ENCODE assay signal across 16 cellular contexts in the genomic region with DNA sequence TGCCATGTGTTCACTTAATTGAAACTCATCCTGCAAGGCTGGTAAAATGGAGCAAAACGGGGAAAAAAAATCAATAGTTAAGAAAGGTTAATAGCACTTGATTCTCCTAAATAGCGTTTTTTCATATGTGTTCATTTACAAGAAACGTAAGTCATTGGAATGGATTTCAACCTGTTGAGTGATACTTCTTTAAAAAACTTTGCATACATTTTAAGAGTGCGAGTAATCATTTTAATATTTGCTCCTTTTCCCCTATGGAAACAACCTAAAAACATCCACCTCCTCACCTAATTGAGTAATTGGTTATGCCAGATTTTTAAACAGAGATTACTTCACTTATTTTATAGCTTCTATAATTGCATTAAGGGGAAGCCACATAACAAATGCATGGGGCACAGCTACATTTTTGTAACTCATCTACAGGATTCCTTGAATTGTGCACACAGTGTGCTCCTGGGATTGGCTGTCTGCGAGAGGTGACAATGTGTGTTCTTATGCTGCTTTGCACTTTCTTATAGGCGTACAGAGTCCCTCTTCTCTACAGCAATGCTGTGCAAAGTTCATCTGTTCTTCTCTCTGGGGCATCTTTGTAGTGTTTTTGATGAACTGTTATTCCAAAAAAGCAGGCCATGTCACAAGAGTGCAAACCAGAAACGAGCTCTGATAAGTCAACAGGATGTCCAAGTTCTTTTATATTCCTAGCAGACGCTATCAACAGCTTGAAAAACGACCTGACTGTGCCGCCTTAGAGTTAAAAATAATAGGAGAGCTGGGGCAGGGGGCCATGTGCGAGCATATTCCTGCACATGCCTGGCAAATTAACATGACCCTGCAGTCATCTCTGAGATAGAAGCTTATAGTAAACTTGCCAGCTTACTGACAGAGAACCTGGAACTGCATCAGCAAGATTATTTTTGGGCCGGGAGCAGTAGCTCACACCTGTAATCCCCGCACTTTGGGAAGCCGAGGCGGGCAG.
DNase-seq lines count a peak whose midpoint lies in the region; ATAC-seq and TF ChIP-seq lines count a peak whose summit lies in the region.
"Had no signal": no experiment of that assay in that cellular context is flagged by ENCODE, and none has a peak within 500 bp of the region (broad histone marks: within the 10 kb centered on the region; RNA-seq: fewer than 3 reads in every experiment).

No MANE protein-coding gene starts in this region.

- CTCF ChIA-PET in SK-N-SH (lab: Yijun Ruan, JAX): interaction anchor here (0.9 to 3.4 kb wide), 8 partner anchors 11 to 247 kb away, joined by 3 to 14 read pairs (median 4); no protein-coding TSS in a partner anchor

- in situ Hi-C loops in ACHN (cut with HindIII; ENCODE audit: low pct_ligation_motif_present, low pct_unique_long_range_greater_than_20kb, low sequenced_read_pairs): no loop called here

- H3K4me2 ChIP-seq in SK-N-SH: no peak overlapping the region

- H3K36me3 Mint-ChIP-seq in glutamatergic neuron (ENCODE audit: unreplicated experiment): peaks cover 6% of the 10 kb centered on the region

- peaks cover 9% of the 10 kb centered on the region for H3K4me1 ChIP-seq in cardiac muscle cell (ENCODE audit: low read depth)
- no peaks in the 10 kb centered on the region for H3K4me1 ChIP-seq in liver (ENCODE audit: control insufficient read depth in 4 of 4, insufficient read depth in 4 of 4, low read length in 3 of 4)
- H3K4me1 ChIP-seq in SK-N-SH (ENCODE audit: control insufficient read depth in 1 of 2, insufficient read depth in 2 of 2, low read depth in 1 of 2, low read length in 1 of 2): peaks cover 0 to 4% of the 10 kb centered on the region in 2 experiments; a peak in 1 of 4 replicates
- H3K4me1 ChIP-seq: SJSA1 had no signal

- H3K27me3 ChIP-seq in cardiac muscle cell: no peaks in the 10 kb centered on the region
- H3K27me3 ChIP-seq in liver (ENCODE audit: control insufficient read depth in 4 of 4, insufficient read depth in 4 of 4, low read length in 3 of 4): no peaks in the 10 kb centered on the region
- peaks cover 17% of the 10 kb centered on the region; the same call in 1 of the 2 replicates for H3K27me3 ChIP-seq in SK-N-SH (ENCODE audit: insufficient read depth)
- H3K27me3 ChIP-seq: MG63, SJSA1 had no signal

- no peaks in the 10 kb centered on the region for H3K9me3 Mint-ChIP-seq in glutamatergic neuron (ENCODE audit: unreplicated experiment)

- H4K20me1 ChIP-seq in SK-N-SH (ENCODE audit: insufficient read depth): no peaks in the 10 kb centered on the region

- no peaks in the 10 kb centered on the region for H3F3A ChIP-seq in SK-N-SH (replicated peaks; ENCODE audit: insufficient read depth)

- H3K9ac ChIP-seq in liver (ENCODE audit: low read depth in 1 of 2, low read length in 2 of 2) (no peak overlapping the region), SK-N-SH (no peak overlapping the region)

- no peak overlapping the region for H3K27ac Mint-ChIP-seq in glutamatergic neuron (ENCODE audit: unreplicated experiment)

- H3K9me3 ChIP-seq in cardiac muscle cell (ENCODE audit: low read depth) (no peaks in the 10 kb centered on the region), liver (ENCODE audit: control insufficient read depth in 4 of 4, low read length in 3 of 4) (no peaks in the 10 kb centered on the region), SK-N-SH (no peaks in the 10 kb centered on the region)
- H3K9me3 ChIP-seq: SJSA1 had no signal

- POLR2A ChIA-PET in SK-N-SH (lab: Yijun Ruan, JAX): no interaction called here

- intact Hi-C loops in Right ventricle myocardium superior (cut with DNase I) (no loop called here), cardiac septum (cut with DNase I) (no loop called here)

- ATAC-seq in Right ventricle myocardium superior (ENCODE audit: poor library complexity): peak; percentile 70

- 79% methylated on average over 15 of the region's 15 CpGs for WGBS in liver
- WGBS in SK-N-SH (ENCODE audit: low lambda C conversion rate): 58% methylated on average over 15 of the region's 15 CpGs

- no peak for TF ChIP-seq CTCF in cardiac muscle cell (IDR thresholded peaks at IDR 0.05; ENCODE audit: low read depth, low read length)
- TF ChIP-seq CTCF in liver (IDR thresholded peaks at IDR 0.05; ENCODE audit: low read depth, low read length, missing input control): no peak
- no peak for TF ChIP-seq CTCF in glutamatergic neuron (IDR thresholded peaks at IDR 0.05; ENCODE audit: partially characterized antibody, unreplicated experiment)
- no peak for TF ChIP-seq CTCF in SK-N-SH (IDR thresholded peaks at IDR 0.05)

- peaks cover 2% of the 10 kb centered on the region for H3K4me1 Mint-ChIP-seq in glutamatergic neuron (ENCODE audit: low read depth, unreplicated experiment)

- H3K27me3 Mint-ChIP-seq in glutamatergic neuron (ENCODE audit: unreplicated experiment): no peaks in the 10 kb centered on the region

- no peaks in the 10 kb centered on the region for H3K9me2 ChIP-seq in SK-N-SH

- no peaks in the 10 kb centered on the region for H3K79me2 ChIP-seq in SK-N-SH (ENCODE audit: insufficient read depth)

- H3K4me3 Mint-ChIP-seq in glutamatergic neuron (ENCODE audit: unreplicated experiment): no peak overlapping the region

- no peak for DNase-seq in Right ventricle myocardium superior
- DNase-seq in cardiac septum (ENCODE audit: low spot score): no peak
- peak in 1 of 2 donors; percentile 17 for DNase-seq in cardiac muscle cell (ENCODE audit: low read depth in 1 of 2, low spot score in 1 of 2)
- no peak for DNase-seq in glutamatergic neuron
- DNase-seq in NCI-H2107 treated with DMSO at 0.1 percent for 48 hours (lab: John Stamatoyannopoulos, UW; ENCODE audit: unreplicated experiment): no peak
- no peak for DNase-seq in ACHN
- DNase-seq in SK-N-SH: no peak
- DNase-seq: DMS153, H7, MG63, NCI-H1092 treated with DMSO at 0.1 percent for 48 hours, NCI-H1694 treated with DMSO at 0.1 percent for 48 hours, NCI-H69 had no signal

- H3K36me3 ChIP-seq in cardiac muscle cell (no peaks in the 10 kb centered on the region), liver (ENCODE audit: control insufficient read depth in 4 of 4, insufficient read depth in 3 of 4, low read depth in 1 of 4, low read length in 3 of 4) (peaks cover 0 to 1% (median 0%) of the 10 kb centered on the region in 4 donors), SK-N-SH (replicated peaks in 1 of 2; ENCODE audit: control insufficient read depth in 1 of 2, insufficient read depth in 2 of 2, low read length in 1 of 2) (no peaks in the 10 kb centered on the region)
- H3K36me3 ChIP-seq: MG63, SJSA1 had no signal

- TF ChIP-seq RAD21 in liver (IDR thresholded peaks at IDR 0.05): no peak
- TF ChIP-seq RAD21 in SK-N-SH (IDR thresholded peaks at IDR 0.05; ENCODE audit: low read length): no peak

- no peak overlapping the region for H3K4me3 ChIP-seq in cardiac muscle cell
- no peak overlapping the region for H3K4me3 ChIP-seq in liver (ENCODE audit: low read depth in 1 of 3, low read length in 3 of 3)
- no peak overlapping the region for H3K4me3 ChIP-seq in SK-N-SH (ENCODE audit: low read depth in 2 of 2, low read length in 1 of 2)
- H3K4me3 ChIP-seq: MG63, SJSA1 had no signal

- no peak overlapping the region for H2AFZ ChIP-seq in SK-N-SH (ENCODE audit: low read depth)

- TF ChIP-seq EP300 in SK-N-SH (IDR thresholded peaks at IDR 0.05; ENCODE audit: borderline replicate concordance in 1 of 2, low read depth in 1 of 2, low read length in 1 of 2): no peak

- H3K27ac ChIP-seq in cardiac muscle cell (peak overlapping the region; percentile 40), liver (ENCODE audit: low read depth in 1 of 2, low read length in 2 of 2) (no peak overlapping the region), SK-N-SH (ENCODE audit: low read depth in 2 of 2, low read length in 1 of 2) (no peak overlapping the region)
- H3K27ac ChIP-seq: C4-2B, SJSA1 had no signal

TF ChIP-seq in liver, 16 proteins besides CTCF, POLR2A, EP300 and RAD21:
- TF ChIP-seq SP1 (IDR thresholded peaks at IDR 0.05): no peak
- peak; percentile 17 for TF ChIP-seq NR2F2 (IDR thresholded peaks at IDR 0.05)

TF ChIP-seq in SK-N-SH, 30 proteins besides CTCF, POLR2A, EP300 and RAD21:
- TF ChIP-seq ELF1 (IDR thresholded peaks at IDR 0.05) (no peak), TEAD4 (IDR thresholded peaks at IDR 0.05; ENCODE audit: borderline replicate concordance, insufficient read depth) (no peak), RXRA (IDR thresholded peaks at IDR 0.05; ENCODE audit: borderline replicate concordance, low read depth) (no peak)
- TF ChIP-seq, protein P1, sequence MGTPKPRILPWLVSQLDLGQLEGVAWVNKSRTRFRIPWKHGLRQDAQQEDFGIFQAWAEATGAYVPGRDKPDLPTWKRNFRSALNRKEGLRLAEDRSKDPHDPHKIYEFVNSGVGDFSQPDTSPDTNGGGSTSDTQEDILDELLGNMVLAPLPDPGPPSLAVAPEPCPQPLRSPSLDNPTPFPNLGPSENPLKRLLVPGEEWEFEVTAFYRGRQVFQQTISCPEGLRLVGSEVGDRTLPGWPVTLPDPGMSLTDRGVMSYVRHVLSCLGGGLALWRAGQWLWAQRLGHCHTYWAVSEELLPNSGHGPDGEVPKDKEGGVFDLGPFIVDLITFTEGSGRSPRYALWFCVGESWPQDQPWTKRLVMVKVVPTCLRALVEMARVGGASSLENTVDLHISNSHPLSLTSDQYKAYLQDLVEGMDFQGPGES (IDR thresholded peaks at IDR 0.05; ENCODE audit: low read depth, low read length): no peak
